Comparison of ENCODE assay signal across 8 cellular contexts in genomic region chr13:19633340-19634128, GRCh38. TPM values are rescaled to one million over a fixed set of nuclear protein-coding genes. Genes with fewer than 3 reads are reported as not detected.
DNase-seq lines count a peak whose midpoint lies in the region; ATAC-seq and TF ChIP-seq lines count a peak whose summit lies in the region.

A gene with protein sequence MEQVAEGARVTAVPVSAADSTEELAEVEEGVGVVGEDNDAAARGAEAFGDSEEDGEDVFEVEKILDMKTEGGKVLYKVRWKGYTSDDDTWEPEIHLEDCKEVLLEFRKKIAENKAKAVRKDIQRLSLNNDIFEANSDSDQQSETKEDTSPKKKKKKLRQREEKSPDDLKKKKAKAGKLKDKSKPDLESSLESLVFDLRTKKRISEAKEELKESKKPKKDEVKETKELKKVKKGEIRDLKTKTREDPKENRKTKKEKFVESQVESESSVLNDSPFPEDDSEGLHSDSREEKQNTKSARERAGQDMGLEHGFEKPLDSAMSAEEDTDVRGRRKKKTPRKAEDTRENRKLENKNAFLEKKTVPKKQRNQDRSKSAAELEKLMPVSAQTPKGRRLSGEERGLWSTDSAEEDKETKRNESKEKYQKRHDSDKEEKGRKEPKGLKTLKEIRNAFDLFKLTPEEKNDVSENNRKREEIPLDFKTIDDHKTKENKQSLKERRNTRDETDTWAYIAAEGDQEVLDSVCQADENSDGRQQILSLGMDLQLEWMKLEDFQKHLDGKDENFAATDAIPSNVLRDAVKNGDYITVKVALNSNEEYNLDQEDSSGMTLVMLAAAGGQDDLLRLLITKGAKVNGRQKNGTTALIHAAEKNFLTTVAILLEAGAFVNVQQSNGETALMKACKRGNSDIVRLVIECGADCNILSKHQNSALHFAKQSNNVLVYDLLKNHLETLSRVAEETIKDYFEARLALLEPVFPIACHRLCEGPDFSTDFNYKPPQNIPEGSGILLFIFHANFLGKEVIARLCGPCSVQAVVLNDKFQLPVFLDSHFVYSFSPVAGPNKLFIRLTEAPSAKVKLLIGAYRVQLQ (plus strand): TSS chr13:19633659. CDS start chr13:19633749, 90 bp downstream.

- peaks cover 0 to 6% (median 0%) of the 10 kb centered on the region in 3 donors for H3K9me3 Mint-ChIP-seq in IgD-negative memory B cell

- H3K36me3 ChIP-seq in mucosa of rectum (ENCODE audit: control insufficient read depth in 2 of 2, insufficient read depth in 2 of 2, low read length in 2 of 2): peaks cover 0 to 3% of the 10 kb centered on the region in 2 donors

- no peaks in the 10 kb centered on the region for H3K27me3 ChIP-seq in mucosa of rectum (ENCODE audit: control insufficient read depth in 2 of 2, insufficient read depth in 2 of 2, low read length in 2 of 2)

- peaks cover 19 to 26% (median 23%) of the 10 kb centered on the region in 3 donors for H3K4me1 Mint-ChIP-seq in IgD-negative memory B cell

- H3K27ac ChIP-seq in mucosa of rectum (ENCODE audit: low read depth in 2 of 2, low read length in 2 of 2): peak within 1 kb of the TSS; percentile 91 to 93

- peaks cover 9 to 10% of the 10 kb centered on the region in 2 donors for H3K4me1 ChIP-seq in mucosa of rectum (ENCODE audit: control insufficient read depth in 2 of 2, insufficient read depth in 2 of 2, low read length in 2 of 2)

- peaks cover under 1% of the 10 kb centered on the region for H3K36me3 Mint-ChIP-seq in IgD-negative memory B cell

- no peaks in the 10 kb centered on the region for H3K9me3 ChIP-seq in mucosa of rectum (ENCODE audit: control insufficient read depth in 2 of 2, low read length in 2 of 2)

- ATAC-seq in GM21529 (IDR thresholded peaks at IDR 0.05; ENCODE audit: unreplicated experiment): peak; percentile 98

- H3K9ac ChIP-seq in mucosa of rectum (ENCODE audit: low read depth in 1 of 2, low read length in 2 of 2): peak within 1 kb of the TSS; percentile 81 to 87

- DNase-seq in DMS 273 treated with DMSO at 0.1 percent for 48 hours (lab: John Stamatoyannopoulos, UW) (peak; percentile 84), OCI-M2 (lab: John Stamatoyannopoulos, UW; ENCODE audit: unreplicated experiment) (peak; percentile 58), activated T-cell treated with anti-CD3 and anti-CD28 coated beads for 48 hours (ENCODE audit: low read depth) (peak; percentile 91), epithelial cell of proximal tubule (ENCODE audit: low read depth) (peak; percentile 56)
- DNase-seq in stimulated activated CD8-positive, alpha-beta memory T cell treated with anti-CD3 and anti-CD28 coated beads, Interleukin-4, amount 100 ng/mL, for 48 hours: peak; percentile 95

- peak within 1 kb of the TSS; percentile 95 to 99 (median 99) for H3K27ac Mint-ChIP-seq in IgD-negative memory B cell

- H3K27me3 Mint-ChIP-seq in IgD-negative memory B cell: no peaks in the 10 kb centered on the region

- peak within 1 kb of the TSS; percentile 81 for H3K4me3 ChIP-seq in epithelial cell of proximal tubule (ENCODE audit: low read depth, low read length)
- H3K4me3 ChIP-seq in mucosa of rectum (ENCODE audit: low read length in 2 of 2): peak within 1 kb of the TSS; percentile 72 to 97

- no peak for TF ChIP-seq CTCF in epithelial cell of proximal tubule (conservative IDR thresholded peaks at IDR 0.05; ENCODE audit: low read depth, low read length)

- H3K4me3 Mint-ChIP-seq in IgD-negative memory B cell: peak within 1 kb of the TSS; percentile 99 to 100 (median 100)

RNA-seq across cellular contexts. Expression of the gene that starts here (rescaled TPM):
- polyA plus RNA-seq in IgD-negative memory B cell: 19.8 TPM
- 12.9 and 16.4 TPM in 2 replicates for total RNA-seq in epithelial cell of proximal tubule

Comparison
In these comparisons a context has a peak if more than half of its experiments do, and no peak if none do; other contexts are left out.
1. Peak in every context shown above with its lines: DNase-seq, ATAC-seq, H3K4me3 ChIP-seq and H3K27ac ChIP-seq.